10 cellular contexts compared by ENCODE assay signal in the genomic region with DNA sequence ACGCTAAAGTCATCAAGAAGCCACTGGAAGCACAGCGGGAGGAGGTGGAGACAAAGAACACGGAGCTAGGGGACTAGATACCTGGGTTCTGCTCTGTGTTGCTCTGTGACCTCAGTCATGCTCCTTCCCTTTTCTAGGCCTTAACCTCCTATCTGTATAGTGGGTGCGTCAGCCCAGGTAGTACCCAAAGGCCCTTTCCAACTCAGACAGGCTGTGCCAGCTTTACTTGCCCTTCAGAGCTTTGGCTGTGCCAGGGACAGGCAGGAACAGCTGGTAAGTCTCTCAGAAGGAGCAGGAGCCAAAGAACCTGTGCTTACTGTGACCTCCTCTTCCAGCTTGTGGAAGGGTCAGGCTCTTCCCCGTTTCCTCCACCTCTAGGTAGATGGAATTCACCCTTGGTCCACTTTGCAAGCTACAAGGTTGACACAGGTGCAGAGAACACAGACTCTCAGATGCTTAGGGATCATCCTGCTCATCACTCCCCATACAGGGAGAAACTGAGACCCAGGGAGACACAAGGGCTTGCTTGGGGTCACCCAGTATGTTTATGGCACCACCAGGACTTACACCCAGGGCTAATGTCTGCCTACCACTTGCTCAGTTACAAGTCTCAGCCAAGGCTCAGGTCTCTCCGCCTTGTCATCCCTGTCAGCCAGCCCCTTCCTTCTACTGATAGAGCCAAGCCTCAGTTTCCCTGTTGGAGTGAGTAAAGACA. TPM values are rescaled to one million over a fixed set of nuclear protein-coding genes. Genes with fewer than 3 reads are reported as not detected.
DNase-seq lines count a peak whose midpoint lies in the region; ATAC-seq and TF ChIP-seq lines count a peak whose summit lies in the region.
"Had no signal": no experiment of that assay in that cellular context is flagged by ENCODE, and none has a peak within 500 bp of the region (broad histone marks: within the 10 kb centered on the region; RNA-seq: fewer than 3 reads in every experiment).

No MANE protein-coding gene starts in this region.

- no peak for ATAC-seq in activated CD8-positive, alpha-beta memory T cell treated with anti-CD3 and anti-CD28 coated beads, Interleukin-2, amount 10 ng/mL, durations not matched to agents 7 days and 5 days
- ATAC-seq in body of pancreas, result peak; percentile 77
- ATAC-seq in HG03097 (IDR thresholded peaks at IDR 0.05; ENCODE audit: low FRiP score, unreplicated experiment), result no peak

- H3K27me3 ChIP-seq in body of pancreas, result no peaks in the 10 kb centered on the region
- no peaks in the 10 kb centered on the region for H3K27me3 ChIP-seq in transverse colon

- CTCF ChIA-PET in activated CD8-positive, alpha-beta memory T cell treated with anti-CD3 and anti-CD28 coated beads, Interleukin-2, amount 10 ng/mL, durations not matched to agents 7 days and 5 days (lab: Charles Lee), result interaction anchor here (0.9 to 5.6 kb wide), 8 partner anchors 9 to 225 kb away, joined by 3 to 49 read pairs (median 8); a partner anchor contains a TSS

- peak overlapping the region; percentile 93 for H3K4me3 Mint-ChIP-seq in activated CD8-positive, alpha-beta memory T cell treated with anti-CD3 and anti-CD28 coated beads, Interleukin-2, amount 10 ng/mL, durations not matched to agents 7 days and 5 days

- H3K4me3 ChIP-seq in body of pancreas (no peak overlapping the region), transverse colon (peak overlapping the region; percentile 1 to 86 (median 38))

- H3K36me3 ChIP-seq in body of pancreas (replicated peaks in 1 of 2; ENCODE audit: insufficient read depth in 1 of 2, low read depth in 2 of 2) (no peaks in the 10 kb centered on the region), transverse colon (no peaks in the 10 kb centered on the region)

- peak overlapping the region; percentile 91 for H3K27ac Mint-ChIP-seq in activated CD8-positive, alpha-beta memory T cell treated with anti-CD3 and anti-CD28 coated beads, Interleukin-2, amount 10 ng/mL, durations not matched to agents 7 days and 5 days

- peak in 1 of 3 donors; percentile 19 for TF ChIP-seq POLR2A in body of pancreas (IDR thresholded peaks at IDR 0.05)
- TF ChIP-seq POLR2A in transverse colon (IDR thresholded peaks at IDR 0.05), result no peak

- no peaks in the 10 kb centered on the region for H3K27me3 Mint-ChIP-seq in activated CD8-positive, alpha-beta memory T cell treated with anti-CD3 and anti-CD28 coated beads, Interleukin-2, amount 10 ng/mL, durations not matched to agents 7 days and 5 days

- in situ Hi-C loops in transverse colon (cut with MboI; ENCODE audit: low pct_ligation_motif_present in 1 of 4, low pct_unique_long_range_greater_than_20kb in 1 of 4, low sequenced_read_pairs in 3 of 4), result no loop called here

- no peak for TF ChIP-seq EP300 in transverse colon (IDR thresholded peaks at IDR 0.05; ENCODE audit: low read depth)

- intact Hi-C loops in body of pancreas (cut with DNase I) (no loop called here), transverse colon (cut with DNase I; ENCODE audit: low total_unique reads) (loop anchor here (5.0 kb wide), 1 partner anchor 45 kb away; no protein-coding TSS in a partner anchor)

- peak overlapping the region; percentile 60 to 89 (median 82) for H3K27ac ChIP-seq in body of pancreas
- H3K27ac ChIP-seq in transverse colon, result peak overlapping the region; percentile 85 to 95 (median 92)

- TF ChIP-seq CTCF in body of pancreas (IDR thresholded peaks at IDR 0.05) (no peak), transverse colon (IDR thresholded peaks at IDR 0.05) (no peak)

- no peaks in the 10 kb centered on the region for H3K9me3 ChIP-seq in body of pancreas
- H3K9me3 ChIP-seq in transverse colon, result no peaks in the 10 kb centered on the region

- peaks cover 67% of the 10 kb centered on the region for H3K4me1 Mint-ChIP-seq in activated CD8-positive, alpha-beta memory T cell treated with anti-CD3 and anti-CD28 coated beads, Interleukin-2, amount 10 ng/mL, durations not matched to agents 7 days and 5 days

- no peak for DNase-seq in activated CD8-positive, alpha-beta memory T cell treated with anti-CD3 and anti-CD28 coated beads, Interleukin-2, amount 10 ng/mL, durations not matched to agents 7 days and 5 days
- DNase-seq in activated CD8-positive, alpha-beta memory T cell treated with anti-CD3 and anti-CD28 coated beads, Interleukin-2, amount 50 U/mL, for 4 hours, result no peak
- DNase-seq in body of pancreas (peak; percentile 77 to 87 (median 86)), myocyte (ENCODE audit: low read depth) (peak; percentile 37), transverse colon (no peak), activated gamma-delta T cell treated with Interleukin-2 at 50 U/mL for 16 hours (no peak), GOT3 (lab: John Stamatoyannopoulos, UW) (no peak)
- DNase-seq: ACHN, NCI-H510A treated with DMSO at 0.1 percent for 48 hours had no signal

- peaks cover 39% of the 10 kb centered on the region for H3K4me1 ChIP-seq in body of pancreas
- peaks cover 6 to 51% (median 32%) of the 10 kb centered on the region in 4 donors for H3K4me1 ChIP-seq in transverse colon

- no peaks in the 10 kb centered on the region for H3K9me3 Mint-ChIP-seq in activated CD8-positive, alpha-beta memory T cell treated with anti-CD3 and anti-CD28 coated beads, Interleukin-2, amount 10 ng/mL, durations not matched to agents 7 days and 5 days (ENCODE audit: low read depth)

- WGBS in body of pancreas, 2 donors, result 55 to 58% methylated on average over 6 of the region's 6 CpGs
- WGBS in transverse colon (ENCODE audit: low coverage in 1 of 2), 2 donors, result 68 to 73% methylated on average over 4 to 6 of the region's 6 CpGs

- peaks cover 34% of the 10 kb centered on the region for H3K36me3 Mint-ChIP-seq in activated CD8-positive, alpha-beta memory T cell treated with anti-CD3 and anti-CD28 coated beads, Interleukin-2, amount 10 ng/mL, durations not matched to agents 7 days and 5 days

RNA-seq across cellular contexts. Expression of a gene that starts 1.7 kb away (rescaled TPM):
- total RNA-seq in activated CD8-positive, alpha-beta memory T cell treated with anti-CD3 and anti-CD28 coated beads, Interleukin-2, amount 10 ng/mL, durations not matched to agents 7 days and 5 days, result 10 to 100 TPM; 73.1 to 89.1 TPM
- total RNA-seq in body of pancreas (10 to 100 TPM; 34.8 to 44.8 TPM), myocyte (3.2 and 3.4 TPM in 2 replicates), transverse colon (10 to 100 TPM; 37.7 to 89.2 (median 62.1) TPM)
- polyA plus RNA-seq in myocyte (2012), result 0.40 TPM

RNA-seq across cellular contexts. Expression of a gene that starts 30.8 kb away (rescaled TPM):
- 10 to 100 TPM; 13.4 to 18.7 TPM for total RNA-seq in activated CD8-positive, alpha-beta memory T cell treated with anti-CD3 and anti-CD28 coated beads, Interleukin-2, amount 10 ng/mL, durations not matched to agents 7 days and 5 days
- total RNA-seq in body of pancreas (10 to 100 TPM in 1 of 2 donors, 1 to 10 TPM in 1; 8.9 to 17.9 TPM), myocyte (17.0 and 17.5 TPM in 2 replicates), transverse colon (10 to 100 TPM in 2 of 4 donors, 1 to 10 TPM in 2; 5.6 to 19.5 (median 11.2) TPM)
- 24.9 TPM for polyA plus RNA-seq in myocyte (2012)

Comparison
In these comparisons a context has a peak if more than half of its experiments do, and no peak if none do; other contexts are left out.
1. DNase-seq: peak in body of pancreas (4 of 4) and myocyte (single experiment); none in activated CD8-positive, alpha-beta memory T cell treated with anti-CD3 and anti-CD28 coated beads, Interleukin-2, amount 10 ng/mL, durations not matched to agents 7 days and 5 days (single experiment), activated CD8-positive, alpha-beta memory T cell treated with anti-CD3 and anti-CD28 coated beads, Interleukin-2, amount 50 U/mL, for 4 hours (single experiment), transverse colon (single experiment), activated gamma-delta T cell treated with Interleukin-2 at 50 U/mL for 16 hours (single experiment) and GOT3 (single experiment).
2. H3K4me3 ChIP-seq: peak in transverse colon (4 of 4); none in body of pancreas (0 of 2).